15 cellular contexts compared by ENCODE assay signal in genomic region chr13:49586717-49587116, GRCh38. TPM values are rescaled to one million over a fixed set of nuclear protein-coding genes. Genes with fewer than 3 reads are reported as not detected.
A peak's percentile ranks its signal among the peaks of the same experiment; 100 is the strongest.
DNase-seq lines count a peak whose midpoint lies in the region; ATAC-seq and TF ChIP-seq lines count a peak whose summit lies in the region.
"Had no signal": no experiment of that assay in that cellular context is flagged by ENCODE, and none has a peak within 500 bp of the region (broad histone marks: within the 10 kb centered on the region; RNA-seq: fewer than 3 reads in every experiment).

No MANE protein-coding gene starts in this region.

- no peak overlapping the region for H3K27ac Mint-ChIP-seq in activated T-cell treated with anti-CD3 and anti-CD28 coated beads, Interleukin-2, amount 50 U/mL, for 24 hours
- no peak overlapping the region for H3K27ac Mint-ChIP-seq in activated CD4-positive, alpha-beta memory T cell treated with anti-CD3 and anti-CD28 coated beads for 36 hours

- no peaks in the 10 kb centered on the region for H4K20me1 ChIP-seq in smooth muscle cell (ENCODE audit: low read depth)

- peaks cover 3% of the 10 kb centered on the region; the same call in 1 of the 2 replicates for H3K36me3 ChIP-seq in iPS-20b (ENCODE audit: insufficient read depth, low read depth, low read length)
- H3K36me3 ChIP-seq in smooth muscle cell (ENCODE audit: low read depth): no peaks in the 10 kb centered on the region
- H3K36me3 ChIP-seq: MG63, vagina had no signal

- peak overlapping the region; percentile 93; the same call in 1 of the 2 replicates for H3K9ac ChIP-seq in iPS-20b (ENCODE audit: low read depth, low read length)
- H3K9ac ChIP-seq in smooth muscle cell (ENCODE audit: low read depth): peak overlapping the region; percentile 24

- H3K27me3 ChIP-seq in iPS-20b (ENCODE audit: insufficient read depth, low read length) (peaks cover 7% of the 10 kb centered on the region; the same call in 1 of the 2 replicates), smooth muscle cell (ENCODE audit: low read depth) (no peaks in the 10 kb centered on the region)
- H3K27me3 ChIP-seq: MG63, vagina had no signal

- WGBS in smooth muscle cell (ENCODE audit: low lambda C conversion rate): 78% methylated on average over 3 of the region's 3 CpGs

- H3K27me3 Mint-ChIP-seq in activated T-cell treated with anti-CD3 and anti-CD28 coated beads, Interleukin-2, amount 50 U/mL, for 24 hours: no peaks in the 10 kb centered on the region
- H3K27me3 Mint-ChIP-seq in activated CD4-positive, alpha-beta memory T cell treated with anti-CD3 and anti-CD28 coated beads for 36 hours: no peaks in the 10 kb centered on the region

- intact Hi-C loops in activated CD4-positive, alpha-beta memory T cell treated with anti-CD3 and anti-CD28 coated beads for 36 hours (cut with micrococcal nuclease): loop anchor here (5.0 to 10.0 kb wide), 2 partner anchors 208 to 339 kb away; partner anchors contain the start of genes CDADC1 and KPNA3

- H3K4me1 ChIP-seq in iPS-20b (ENCODE audit: insufficient read depth, low read length): peaks cover 5% of the 10 kb centered on the region; the same call in 1 of the 2 replicates
- H3K4me1 ChIP-seq in smooth muscle cell (ENCODE audit: low read depth): peaks cover 15% of the 10 kb centered on the region

- peaks cover 22% of the 10 kb centered on the region for H3K4me1 Mint-ChIP-seq in activated T-cell treated with anti-CD3 and anti-CD28 coated beads, Interleukin-2, amount 50 U/mL, for 24 hours (ENCODE audit: low read depth)
- H3K4me1 Mint-ChIP-seq in activated CD4-positive, alpha-beta memory T cell treated with anti-CD3 and anti-CD28 coated beads for 36 hours (ENCODE audit: low read depth): peaks cover 25% of the 10 kb centered on the region

- H3K27ac ChIP-seq in iPS-20b (ENCODE audit: low read length) (no peak overlapping the region), smooth muscle cell (ENCODE audit: low read depth) (peak overlapping the region; percentile 86)

- H3F3A ChIP-seq in smooth muscle cell (ENCODE audit: low read depth): peaks cover 7% of the 10 kb centered on the region

- POLR2A ChIA-PET in activated CD4-positive, alpha-beta memory T cell treated with anti-CD3 and anti-CD28 coated beads for 36 hours (lab: Charles Lee): interaction anchor here (0.5 kb wide), 1 partner anchor 146 kb away, joined by 3 read pairs; no protein-coding TSS in a partner anchor

- CTCF ChIA-PET in activated CD4-positive, alpha-beta memory T cell treated with anti-CD3 and anti-CD28 coated beads for 36 hours (lab: Charles Lee): interaction anchor here (0.6 to 1.3 kb wide), 2 partner anchors 21 to 189 kb away, joined by 3 to 8 read pairs; no protein-coding TSS in a partner anchor

- no peak for TF ChIP-seq CTCF in smooth muscle cell (IDR thresholded peaks at IDR 0.05; ENCODE audit: borderline replicate concordance, insufficient read depth, poor library complexity, severe bottlenecking)

- no peak for DNase-seq in activated T-cell treated with anti-CD3 and anti-CD28 coated beads, Interleukin-2, amount 50 U/mL, for 24 hours
- DNase-seq in activated T-cell treated with anti-CD3 and anti-CD28 coated beads for 4 hours (no peak), smooth muscle cell (lab: John Stamatoyannopoulos, UW; ENCODE audit: unreplicated experiment) (no peak), NCI-H82 treated with DMSO at 0.1 percent for 48 hours (lab: John Stamatoyannopoulos, UW; ENCODE audit: unreplicated experiment) (no peak)
- no peak for DNase-seq in activated CD4-positive, alpha-beta memory T cell treated with anti-CD3 and anti-CD28 coated beads for 36 hours
- DNase-seq: AML-193, aorta, MG63, mucosa of descending colon, small intestine had no signal

- H3K4me2 ChIP-seq in smooth muscle cell: peak overlapping the region; percentile 100

- peak overlapping the region; percentile 84 for H2AFZ ChIP-seq in smooth muscle cell (ENCODE audit: low read depth)

- ATAC-seq in HG03159 (IDR thresholded peaks at IDR 0.05; ENCODE audit: unreplicated experiment) (no peak), GM18520 (IDR thresholded peaks at IDR 0.05; ENCODE audit: unreplicated experiment) (no peak)

- H3K4me3 ChIP-seq in iPS-20b (ENCODE audit: low read length) (peak overlapping the region; percentile 89; the same call in 1 of the 2 replicates), smooth muscle cell (no peak overlapping the region)
- H3K4me3 ChIP-seq: mucosa of descending colon had no signal

- H3K9me3 ChIP-seq in iPS-20b (ENCODE audit: insufficient read depth, low read depth, low read length) (no peaks in the 10 kb centered on the region), smooth muscle cell (replicated peaks; ENCODE audit: low read depth) (no peaks in the 10 kb centered on the region)
- H3K9me3 ChIP-seq: MG63, mucosa of descending colon, vagina had no signal

- peak overlapping the region; percentile 87 for H3K4me3 Mint-ChIP-seq in activated T-cell treated with anti-CD3 and anti-CD28 coated beads, Interleukin-2, amount 50 U/mL, for 24 hours
- peak overlapping the region; percentile 82 for H3K4me3 Mint-ChIP-seq in activated CD4-positive, alpha-beta memory T cell treated with anti-CD3 and anti-CD28 coated beads for 36 hours

- H3K79me2 ChIP-seq in smooth muscle cell (ENCODE audit: low read depth): peaks cover 5% of the 10 kb centered on the region

- peaks cover 6% of the 10 kb centered on the region for H3K36me3 Mint-ChIP-seq in activated T-cell treated with anti-CD3 and anti-CD28 coated beads, Interleukin-2, amount 50 U/mL, for 24 hours (ENCODE audit: low read depth)
- peaks cover 2% of the 10 kb centered on the region for H3K36me3 Mint-ChIP-seq in activated CD4-positive, alpha-beta memory T cell treated with anti-CD3 and anti-CD28 coated beads for 36 hours

- no peaks in the 10 kb centered on the region for H3K9me3 Mint-ChIP-seq in activated T-cell treated with anti-CD3 and anti-CD28 coated beads, Interleukin-2, amount 50 U/mL, for 24 hours
- no peaks in the 10 kb centered on the region for H3K9me3 Mint-ChIP-seq in activated CD4-positive, alpha-beta memory T cell treated with anti-CD3 and anti-CD28 coated beads for 36 hours

RNA-seq across cellular contexts. Expression of gene RCBTB1, which starts 1.4 kb away (rescaled TPM):
- 10 to 100 TPM; 18.7 to 19.3 TPM for total RNA-seq in activated CD4-positive, alpha-beta memory T cell treated with anti-CD3 and anti-CD28 coated beads for 36 hours
- total RNA-seq in smooth muscle cell: 26.8 and 28.5 TPM in 2 replicates
- polyA plus RNA-seq in smooth muscle cell: 10.7 and 12.4 TPM in 2 replicates

RNA-seq across cellular contexts. Expression of gene ARL11, which starts 41.6 kb away (rescaled TPM):
- total RNA-seq in activated CD4-positive, alpha-beta memory T cell treated with anti-CD3 and anti-CD28 coated beads for 36 hours: under 1 TPM; 0.33 to 0.34 TPM
- 0.13 TPM in 1 of 2 replicates, not detected in the other for total RNA-seq in smooth muscle cell
- 0.17 TPM in 1 of 2 replicates, not detected in the other for polyA plus RNA-seq in smooth muscle cell
- total RNA-seq: G401 had no signal
